In genomic region chr17:73293031-73293430, GRCh38 we compare ENCODE assay signal across 15 cellular contexts. TPM values are rescaled to one million over a fixed set of nuclear protein-coding genes. Genes with fewer than 3 reads are reported as not detected.
DNase-seq lines count a peak whose midpoint lies in the region; ATAC-seq and TF ChIP-seq lines count a peak whose summit lies in the region.
"Had no signal": no experiment of that assay in that cellular context is flagged by ENCODE, and none has a peak within 500 bp of the region (broad histone marks: within the 10 kb centered on the region; RNA-seq: fewer than 3 reads in every experiment).

No MANE protein-coding gene starts in this region.

- WGBS in adrenal gland, 4 donors: 39 to 67% (median 55%) methylated on average over 7 to 11 of the region's 11 CpGs

- H3K4me3 ChIP-seq in AG04450 (ENCODE audit: low read depth, low read length): no peak overlapping the region
- H3K4me3 ChIP-seq in adrenal gland: no peak overlapping the region
- H3K4me3 ChIP-seq in skeletal muscle satellite cell (ENCODE audit: low read length): no peak overlapping the region

- peak overlapping the region in 1 of 2 donors; percentile 44 for H3K27ac Mint-ChIP-seq in activated naive CD4-positive, alpha-beta T cell treated with anti-CD3 and anti-CD28 coated beads, Interleukin-2, amount 50 U/mL, for 72 hours
- H3K27ac Mint-ChIP-seq: naive thymus-derived CD4-positive, alpha-beta T cell; T-cell had no signal

- H3K9ac ChIP-seq in skeletal muscle satellite cell (ENCODE audit: low read depth, low read length): peak overlapping the region; percentile 4

- intact Hi-C loops in adrenal gland (cut with DNase I): no loop called here

- H3K36me3 ChIP-seq in adrenal gland (replicated peaks in 1 of 2) (no peaks in the 10 kb centered on the region), skeletal muscle satellite cell (ENCODE audit: insufficient read depth, low read length) (peaks cover 3% of the 10 kb centered on the region)

- no peak for TF ChIP-seq POLR2A in adrenal gland (IDR thresholded peaks at IDR 0.05)

- no peaks in the 10 kb centered on the region for H3K9me3 Mint-ChIP-seq in activated naive CD4-positive, alpha-beta T cell treated with anti-CD3 and anti-CD28 coated beads, Interleukin-2, amount 50 U/mL, for 72 hours
- H3K9me3 Mint-ChIP-seq: T-cell had no signal

- H3K27ac ChIP-seq in AG04450 (ENCODE audit: low read depth, low read length) (peak overlapping the region; percentile 39), adrenal gland (peak overlapping the region; percentile 88 to 96 (median 89))

- no peak for TF ChIP-seq CTCF in AG04450 (IDR thresholded peaks at IDR 0.05; ENCODE audit: low read depth, low read length)
- no peak for TF ChIP-seq CTCF in adrenal gland (IDR thresholded peaks at IDR 0.05)

- DNase-seq in AG04450 (ENCODE audit: low read depth, low spot score): no peak
- DNase-seq in adrenal gland: no peak
- DNase-seq in kidney tubule cell (ENCODE audit: low spot score): peak; percentile 73
- no peak for DNase-seq in activated naive CD4-positive, alpha-beta T cell treated with anti-CD3 and anti-CD28 coated beads, Interleukin-2, amount 50 U/mL, for 72 hours (ENCODE audit: low spot score in 2 of 2)
- DNase-seq in NCI-H526 treated with DMSO at 0.1 percent for 48 hours (lab: John Stamatoyannopoulos, UW): no peak
- DNase-seq: activated CD4-positive, alpha-beta T cell treated with anti-CD3 and anti-CD28 coated beads, Interleukin-2, amount 50 U/mL, for 48 hours; activated naive CD4-positive, alpha-beta T cell treated with anti-CD3 and anti-CD28 coated beads, Interleukin-2, amount 50 U/mL, for 16 hours; effector memory CD4-positive, alpha-beta T cell; naive thymus-derived CD4-positive, alpha-beta T cell; NCI-H1694; T-cell had no signal

- no peaks in the 10 kb centered on the region for H3K9me3 ChIP-seq in AG04450 (ENCODE audit: control insufficient read depth, insufficient read depth, low read length)
- no peaks in the 10 kb centered on the region for H3K9me3 ChIP-seq in adrenal gland (replicated peaks in 1 of 3)
- no peaks in the 10 kb centered on the region for H3K9me3 ChIP-seq in skeletal muscle satellite cell (replicated peaks; ENCODE audit: low read length)

- POLR2A ChIA-PET in AG04450 (lab: Yijun Ruan, JAX): no interaction called here

- no peak for ATAC-seq in activated naive CD4-positive, alpha-beta T cell treated with anti-CD3 and anti-CD28 coated beads, Interleukin-2, amount 50 U/mL, for 72 hours
- no peak for ATAC-seq in GM18907 (IDR thresholded peaks at IDR 0.05; ENCODE audit: unreplicated experiment)
- ATAC-seq in GM21447 (IDR thresholded peaks at IDR 0.05; ENCODE audit: unreplicated experiment): no peak
- ATAC-seq: naive thymus-derived CD4-positive, alpha-beta T cell; T-cell had no signal

- H3K27me3 ChIP-seq in AG04450 (ENCODE audit: control insufficient read depth, insufficient read depth, low read length): no peaks in the 10 kb centered on the region
- H3K27me3 ChIP-seq in adrenal gland: no peaks in the 10 kb centered on the region
- H3K27me3 ChIP-seq in skeletal muscle satellite cell (ENCODE audit: control insufficient read depth, insufficient read depth, low read length): no peaks in the 10 kb centered on the region

- CTCF ChIA-PET in AG04450 (lab: Charles Lee): no interaction called here

- peaks cover 59 to 81% of the 10 kb centered on the region in 2 donors for H3K4me1 ChIP-seq in adrenal gland (replicated peaks in 1 of 2)
- peaks cover 67% of the 10 kb centered on the region for H3K4me1 ChIP-seq in skeletal muscle satellite cell (ENCODE audit: control insufficient read depth, insufficient read depth, low read length)

- peak overlapping the region; percentile 40 for H3K4me2 ChIP-seq in skeletal muscle satellite cell (ENCODE audit: low read length)

- H3K36me3 Mint-ChIP-seq in activated naive CD4-positive, alpha-beta T cell treated with anti-CD3 and anti-CD28 coated beads, Interleukin-2, amount 50 U/mL, for 72 hours: no peaks in the 10 kb centered on the region
- H3K36me3 Mint-ChIP-seq: naive thymus-derived CD4-positive, alpha-beta T cell; T-cell had no signal

RNA-seq across cellular contexts. Expression of gene CDC42EP4, which starts 18.8 kb away (rescaled TPM):
- polyA plus RNA-seq in AG04450 (2011; rRNA removed): 21.9 and 23.1 TPM in 2 replicates
- 28.2 and 36.2 TPM in 2 replicates for polyA minus RNA-seq in AG04450 (2011; rRNA and poly(A)+ RNA removed)
- total RNA-seq in adrenal gland: 100 to 1,000 TPM in 6 of 8 donors, 10 to 100 TPM in 2; 87.4 to 172 (median 118) TPM
- 10 to 100 TPM; 24.4 to 43.0 (median 37.6) TPM for polyA plus RNA-seq in adrenal gland
- 36.2 and 40.2 TPM in 2 replicates for total RNA-seq in skeletal muscle satellite cell (2012; rRNA removed)
- 1 to 10 TPM; 1.1 to 1.8 TPM for total RNA-seq in activated naive CD4-positive, alpha-beta T cell treated with anti-CD3 and anti-CD28 coated beads, Interleukin-2, amount 50 U/mL, for 72 hours

RNA-seq across cellular contexts. Expression of gene CPSF4L, which starts 31.4 kb away (rescaled TPM):
- polyA plus RNA-seq in AG04450 (2011; rRNA removed) (not detected in 2 replicates), adrenal gland (not detected)
- not detected in 2 replicates for polyA minus RNA-seq in AG04450 (2011; rRNA and poly(A)+ RNA removed)
- total RNA-seq in adrenal gland: not detected
- total RNA-seq in skeletal muscle satellite cell (2012; rRNA removed): 0.25 TPM in 1 of 2 replicates, not detected in the other
- total RNA-seq in activated naive CD4-positive, alpha-beta T cell treated with anti-CD3 and anti-CD28 coated beads, Interleukin-2, amount 50 U/mL, for 72 hours: not detected
- total RNA-seq: Daoy; naive thymus-derived CD4-positive, alpha-beta T cell; T-cell had no signal
- polyA plus RNA-seq: naive thymus-derived CD4-positive, alpha-beta T cell had no signal

Comparison
In these comparisons a context has a peak if more than half of its experiments do, and no peak if none do; other contexts are left out.
1. RNA of gene CDC42EP4, which starts 18.8 kb away (total RNA-seq): 87.4 to 172 TPM in adrenal gland; 1.1 to 1.8 TPM in activated naive CD4-positive, alpha-beta T cell treated with anti-CD3 and anti-CD28 coated beads, Interleukin-2, amount 50 U/mL, for 72 hours; every median in the first group is over 10 times any median in the second.